8 cellular contexts compared by ENCODE assay signal in the genomic region with DNA sequence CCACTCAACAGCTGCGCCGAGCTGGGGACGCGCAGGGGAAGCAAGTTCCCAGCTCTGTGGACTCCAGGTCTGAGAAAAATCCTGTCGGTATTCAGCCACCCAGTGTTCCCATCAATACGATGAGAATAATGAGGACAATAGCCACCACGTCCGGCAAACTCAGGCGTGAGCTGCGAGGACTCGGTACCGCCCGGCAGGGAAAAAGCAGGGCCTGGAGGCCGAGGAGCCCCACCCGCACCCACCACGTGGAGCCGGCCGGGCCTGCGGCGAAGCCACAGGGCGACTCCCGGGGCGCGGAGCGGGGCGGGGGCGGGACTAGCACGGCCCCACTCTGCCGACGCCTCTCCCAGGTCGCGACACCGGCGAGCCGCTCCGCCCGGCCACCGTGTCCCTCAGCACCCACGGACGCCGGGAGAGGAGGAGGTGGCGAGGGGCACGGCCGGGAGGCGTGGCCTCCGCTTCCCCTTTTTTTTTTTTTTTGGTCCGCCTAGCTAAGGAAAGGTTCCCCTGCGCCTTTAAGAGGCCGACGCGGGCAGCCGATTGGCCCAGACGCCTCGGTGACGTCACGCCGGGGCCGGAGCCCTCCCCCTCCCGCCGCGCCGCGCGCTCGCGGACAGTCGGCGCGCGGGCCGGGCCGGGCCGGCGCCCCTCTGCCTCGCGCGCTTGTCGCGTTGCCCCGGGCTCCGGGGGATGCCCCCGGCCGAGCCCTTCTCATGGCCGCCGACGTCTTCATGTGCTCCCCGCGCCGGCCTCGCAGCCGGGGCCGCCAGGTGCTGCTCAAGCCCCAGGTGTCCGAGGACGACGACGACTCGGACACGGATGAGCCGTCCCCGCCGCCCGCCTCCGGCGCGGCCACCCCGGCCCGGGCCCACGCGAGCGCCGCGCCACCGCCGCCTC. TPM values are rescaled to one million over a fixed set of nuclear protein-coding genes. Genes with fewer than 3 reads are reported as not detected.
DNase-seq lines count a peak whose midpoint lies in the region; ATAC-seq lines count a peak whose summit lies in the region.

MLXIP (plus strand) TSS at position 616 of the 897 bp plus-strand sequence; CDS start at position 714, 98 bp downstream.

- H3K9me3 ChIP-seq in CD4-positive, alpha-beta memory T cell (ENCODE audit: control insufficient read depth in 1 of 2, low read length in 2 of 2) = no peaks in the 10 kb centered on the region

- H3K27me3 Mint-ChIP-seq in CD4-positive, alpha-beta memory T cell = no peaks in the 10 kb centered on the region
- no peaks in the 10 kb centered on the region for H3K27me3 Mint-ChIP-seq in memory B cell

- H3K4me3 ChIP-seq in CD4-positive, alpha-beta memory T cell (ENCODE audit: low read length in 2 of 2) = peak within 1 kb of the TSS; percentile 82 to 92

- peak within 1 kb of the TSS; percentile 84 to 98 (median 95) for H3K4me3 Mint-ChIP-seq in CD4-positive, alpha-beta memory T cell
- peak within 1 kb of the TSS; percentile 93 for H3K4me3 Mint-ChIP-seq in memory B cell

- peak; percentile 65 for ATAC-seq in GM19463 (IDR thresholded peaks at IDR 0.05; ENCODE audit: unreplicated experiment)
- peak; percentile 83 for ATAC-seq in memory B cell (ENCODE audit: low read depth)

- intact Hi-C loops in CD4-positive, alpha-beta memory T cell (cut with micrococcal nuclease) = loop anchor here (1.0 to 2.0 kb wide), 3 partner anchors 10 to 45 kb away; no protein-coding TSS in a partner anchor

- CTCF ChIA-PET in CD4-positive, alpha-beta memory T cell (lab: Charles Lee; ENCODE audit: partially characterized antibody) = interaction anchor here (1.0 to 2.4 kb wide), 5 partner anchors 10 to 266 kb away, joined by 3 to 10 read pairs (median 4); no protein-coding TSS in a partner anchor

- H3K9me3 Mint-ChIP-seq in CD4-positive, alpha-beta memory T cell = no peaks in the 10 kb centered on the region
- no peaks in the 10 kb centered on the region for H3K9me3 Mint-ChIP-seq in memory B cell

- H3K4me1 ChIP-seq in CD4-positive, alpha-beta memory T cell (ENCODE audit: insufficient read depth, low read length) = peaks cover 54% of the 10 kb centered on the region

- no peaks in the 10 kb centered on the region for H3K36me3 ChIP-seq in CD4-positive, alpha-beta memory T cell (ENCODE audit: insufficient read depth, low read length)

- no peaks in the 10 kb centered on the region for H3K27me3 ChIP-seq in CD4-positive, alpha-beta memory T cell (ENCODE audit: insufficient read depth, low read length)

- H3K27ac ChIP-seq in CD4-positive, alpha-beta memory T cell (ENCODE audit: low read depth, low read length) = peak within 1 kb of the TSS; percentile 69

- peak within 1 kb of the TSS; percentile 77 to 99 (median 95) for H3K27ac Mint-ChIP-seq in CD4-positive, alpha-beta memory T cell
- peak within 1 kb of the TSS; percentile 82 for H3K27ac Mint-ChIP-seq in memory B cell

- peaks cover 0 to 16% of the 10 kb centered on the region in 2 donors for H3K36me3 Mint-ChIP-seq in CD4-positive, alpha-beta memory T cell
- peaks cover 2% of the 10 kb centered on the region for H3K36me3 Mint-ChIP-seq in memory B cell

- peaks cover 26 to 46% (median 35%) of the 10 kb centered on the region in 4 donors for H3K4me1 Mint-ChIP-seq in CD4-positive, alpha-beta memory T cell
- peaks cover 39% of the 10 kb centered on the region for H3K4me1 Mint-ChIP-seq in memory B cell

- peak; percentile 83 to 87 (median 85) for DNase-seq in CD4-positive, alpha-beta memory T cell
- peak; percentile 77 for DNase-seq in HS-27A (ENCODE audit: low read depth)
- DNase-seq in NK-92 treated with Interleukin-12 subunit alpha and Interleukin-12 subunit beta, amount 100 ng/mL, for 24 hours (lab: John Stamatoyannopoulos, UW) = peak; percentile 72
- DNase-seq in activated CD8-positive, alpha-beta memory T cell treated with anti-CD3 and anti-CD28 coated beads for 24 hours = peak; percentile 93
- peak; percentile 78 for DNase-seq in effector CD8-positive, alpha-beta T cell (lab: John Stamatoyannopoulos, UW)
- DNase-seq in memory B cell (ENCODE audit: low spot score in 2 of 2) = peak; percentile 85 to 87
- peak; percentile 84 for DNase-seq in stimulated activated CD8-positive, alpha-beta memory T cell treated with anti-CD3 and anti-CD28 coated beads, Interleukin-12 subunit alpha, Interleukin-12 subunit beta, amount 100 ng/mL, for 4 hours (ENCODE audit: low read depth)

- POLR2A ChIA-PET in CD4-positive, alpha-beta memory T cell (lab: Charles Lee; ENCODE audit: partially characterized antibody) = interaction anchor here (0.5 to 5.7 kb wide), 14 partner anchors 10 to 147 kb away, joined by 3 to 53 read pairs (median 4); partner anchors contain the start of gene DIABLO

RNA-seq across cellular contexts. Expression of gene MLXIP, which starts in this region (rescaled TPM):
- total RNA-seq in CD4-positive, alpha-beta memory T cell = 10 to 100 TPM; 79.5 to 88.1 TPM
- 10 to 100 TPM in 1 of 2 donors, 1 to 10 TPM in 1; 2.7 to 23.8 TPM for polyA plus RNA-seq in CD4-positive, alpha-beta memory T cell

Comparison
In these comparisons a context has a peak if more than half of its experiments do, and no peak if none do; other contexts are left out.
1. Peak in every context shown above with its lines: DNase-seq, ATAC-seq, H3K4me3 ChIP-seq and H3K27ac ChIP-seq.